Comparison of ENCODE assay signal across 10 cellular contexts in the genomic region with DNA sequence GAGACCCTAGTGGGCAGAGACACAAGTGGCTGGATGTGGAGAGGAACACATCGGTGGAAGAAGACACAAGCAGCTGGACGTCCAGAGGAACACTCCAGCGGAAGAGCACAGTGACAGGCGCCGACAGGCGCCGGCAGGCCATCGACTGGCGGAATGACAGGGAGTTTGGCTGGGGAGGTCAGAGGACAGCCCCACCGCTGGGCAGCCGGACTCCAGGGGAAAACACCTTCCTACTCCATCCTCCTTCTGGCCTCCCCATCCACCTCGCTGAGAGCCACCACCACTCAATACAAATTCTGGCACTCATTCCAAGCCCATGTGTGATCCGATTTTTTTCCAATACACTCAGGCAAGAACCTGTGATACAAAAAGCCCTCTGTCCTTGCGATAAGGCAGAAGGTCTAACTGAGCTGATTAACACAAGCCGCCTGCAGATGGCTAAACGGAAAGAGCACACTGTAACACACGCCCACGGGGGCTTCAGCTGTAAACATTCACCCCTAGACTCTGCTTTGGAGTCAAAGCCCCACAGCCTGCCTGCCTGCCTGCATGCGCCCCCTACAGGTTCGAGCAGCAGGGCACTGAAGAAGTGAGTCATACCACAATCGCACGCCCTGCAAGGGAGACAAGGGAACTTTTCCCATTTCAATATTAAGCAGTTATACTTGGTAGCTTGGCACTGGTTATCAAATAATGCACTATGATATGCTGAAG. TPM values are rescaled to one million over a fixed set of nuclear protein-coding genes. Genes with fewer than 3 reads are reported as not detected.
DNase-seq lines count a peak whose midpoint lies in the region; ATAC-seq and TF ChIP-seq lines count a peak whose summit lies in the region.
"Had no signal": no experiment of that assay in that cellular context is flagged by ENCODE, and none has a peak within 500 bp of the region (broad histone marks: within the 10 kb centered on the region; RNA-seq: fewer than 3 reads in every experiment).

No MANE protein-coding gene starts in this region.

- no peak overlapping the region for H3K4me2 ChIP-seq in hepatocyte

- H3K4me1 ChIP-seq in hepatocyte (ENCODE audit: insufficient read depth), result no peaks in the 10 kb centered on the region

- TF ChIP-seq CTCF in 22Rv1 (IDR thresholded peaks at IDR 0.05) (peak; percentile 76), GM12874 (IDR thresholded peaks at IDR 0.05; ENCODE audit: insufficient read depth, low read depth, low read length) (peak; percentile 52), hepatocyte (IDR thresholded peaks at IDR 0.05; ENCODE audit: poor library complexity) (peak; percentile 26)

- H4K20me1 ChIP-seq in hepatocyte (ENCODE audit: insufficient read depth, poor library complexity, severe bottlenecking), result no peaks in the 10 kb centered on the region

- no peaks in the 10 kb centered on the region for H3K9me2 ChIP-seq in hepatocyte (replicated peaks; ENCODE audit: insufficient read depth)

- no peak overlapping the region for H2AFZ ChIP-seq in hepatocyte

- ATAC-seq in HG03378 (IDR thresholded peaks at IDR 0.05; ENCODE audit: unreplicated experiment), result no peak

- H3K27ac ChIP-seq in 22Rv1, result no peak overlapping the region
- H3K27ac ChIP-seq in hepatocyte, result no peak overlapping the region

- H3K79me2 ChIP-seq in hepatocyte, result no peaks in the 10 kb centered on the region

- no peaks in the 10 kb centered on the region for H3K36me3 ChIP-seq in hepatocyte (replicated peaks; ENCODE audit: insufficient read depth, low read depth)

- H3K9me3 ChIP-seq in hepatocyte (ENCODE audit: low read depth), result no peaks in the 10 kb centered on the region

- WGBS in hepatocyte (ENCODE audit: low lambda C conversion rate, missing lambda C conversion rate), result 68% methylated on average over 22 of the region's 22 CpGs

- no peak overlapping the region for H3K4me3 ChIP-seq in hepatocyte

- DNase-seq in hepatocyte (ENCODE audit: low spot score) (peak; percentile 33), GM03348 (ENCODE audit: low spot score) (no peak), NCI-H2107 (lab: John Stamatoyannopoulos, UW) (no peak), NCI-H128 (lab: John Stamatoyannopoulos, UW; ENCODE audit: unreplicated experiment) (no peak)
- DNase-seq: activated T-cell treated with anti-CD3 and anti-CD28 coated beads, Interleukin-2, amount 50 U/mL, for 1 hour; kidney glomerular epithelial cell had no signal

- H3K27me3 ChIP-seq in hepatocyte, result no peaks in the 10 kb centered on the region

TF ChIP-seq in PFSK-1, 5 proteins besides CTCF, POLR2A, EP300 and RAD21:
- no peak for TF ChIP-seq TAF1 (IDR thresholded peaks at IDR 0.05; ENCODE audit: borderline replicate concordance, insufficient read depth, low read length)
- TF ChIP-seq FOXP2 (optimal IDR thresholded peaks at IDR 0.05; ENCODE audit: borderline replicate concordance, extremely low read depth, extremely low read length, insufficient read depth), result peak; percentile 24

RNA-seq across cellular contexts. Expression of a gene that starts 50.2 kb away (rescaled TPM):
- 2.1 TPM for polyA plus RNA-seq in PFSK-1 (2012; ENCODE audit: insufficient read length, low read depth)
- 1.8 and 2.0 TPM in 2 replicates for total RNA-seq in hepatocyte
- 0.11 and 0.65 TPM in 2 replicates for polyA plus RNA-seq in hepatocyte

Comparison
In these comparisons a context has a peak if more than half of its experiments do, and no peak if none do; other contexts are left out.
1. CTCF ChIP-seq: peak in every context shown above with its lines; median percentile 76 in 22Rv1; 52 in GM12874; 26 in hepatocyte.